1 cellular context compared by ENCODE assay signal in genomic region chr2:241271641-241272297, GRCh38.
A peak's percentile ranks its signal among the peaks of the same experiment; 100 is the strongest.
TF ChIP-seq lines count a peak whose summit lies in the region.

No MANE protein-coding gene starts in this region.

TF ChIP-seq in HEK293, 187 proteins besides CTCF, POLR2A, EP300 and RAD21 (continued from another document):
- no peak for TF ChIP-seq BCL11B (tag by site-specific recombination; IDR thresholded peaks at IDR 0.05; ENCODE audit: low read depth)
- no peak for TF ChIP-seq ZNF518A (tag by site-specific recombination; conservative IDR thresholded peaks at IDR 0.05; ENCODE audit: low read depth)
- no peak for TF ChIP-seq ZNF391 (tag by site-specific recombination; IDR thresholded peaks at IDR 0.05; ENCODE audit: borderline replicate concordance, low read depth)
- no peak for TF ChIP-seq ZNF48 (tag by site-specific recombination; IDR thresholded peaks at IDR 0.05)
- peak; percentile 42; the same call in 1 of the 2 replicates for TF ChIP-seq PRDM10 (tag by site-specific recombination; IDR thresholded peaks at IDR 0.05)
- peak; percentile 55 for TF ChIP-seq SP2 (tag by site-specific recombination; IDR thresholded peaks at IDR 0.05)
- TF ChIP-seq ZNF548 (tag by site-specific recombination; IDR thresholded peaks at IDR 0.05), result no peak
- TF ChIP-seq HOXD13 (CRISPR knock-in tag; IDR thresholded peaks at IDR 0.05; ENCODE audit: borderline replicate concordance), result no peak
- TF ChIP-seq ZNF335 (tag by site-specific recombination; conservative IDR thresholded peaks at IDR 0.05), result peak; percentile 78
- no peak for TF ChIP-seq GLI4 (tag by site-specific recombination; IDR thresholded peaks at IDR 0.05)
TF ChIP-seq in HEK293: peak in this region for 18.
